8 cellular contexts compared by ENCODE assay signal in genomic region chr3:148992027-148992634, GRCh38. TPM values are rescaled to one million over a fixed set of nuclear protein-coding genes. Genes with fewer than 3 reads are reported as not detected.
DNase-seq lines count a peak whose midpoint lies in the region; FAIRE-seq and TF ChIP-seq lines count a peak whose summit lies in the region.

No MANE protein-coding gene starts in this region.

- H3K27ac ChIP-seq in Karpas-422 (ENCODE audit: low read length) (no peak overlapping the region), mucosa of rectum (ENCODE audit: low read depth in 2 of 2, low read length in 2 of 2) (peak overlapping the region; percentile 79 to 88), tibial nerve (peak overlapping the region; percentile 92 to 97 (median 96))

- H3K4me3 ChIP-seq in Karpas-422 (ENCODE audit: low read length), result peak overlapping the region; percentile 91
- peak overlapping the region; percentile 63 for H3K4me3 ChIP-seq in epithelial cell of esophagus (ENCODE audit: low read length)
- peak overlapping the region; percentile 78 to 82 for H3K4me3 ChIP-seq in mucosa of rectum (ENCODE audit: low read length in 2 of 2)
- peak overlapping the region; percentile 85 to 97 (median 88) for H3K4me3 ChIP-seq in tibial nerve

- H3K36me3 ChIP-seq in Karpas-422 (ENCODE audit: insufficient read depth, low read length), result 0 out of 2 replicates have a peak, but pooled peaks cover 3% of the 10 kb centered on the region
- H3K36me3 ChIP-seq in mucosa of rectum (ENCODE audit: control insufficient read depth in 2 of 2, insufficient read depth in 2 of 2, low read length in 2 of 2), result peaks cover 14 to 15% of the 10 kb centered on the region in 2 donors
- H3K36me3 ChIP-seq in tibial nerve, result peaks cover 0 to 32% (median 0%) of the 10 kb centered on the region in 3 donors

- H3K9ac ChIP-seq in Karpas-422 (ENCODE audit: low read length) (peak overlapping the region; percentile 90), mucosa of rectum (ENCODE audit: low read depth in 1 of 2, low read length in 2 of 2) (peak overlapping the region; percentile 61 to 85)

- TF ChIP-seq POLR2A in H54 (IDR thresholded peaks at IDR 0.05; ENCODE audit: low read depth, low read length) (no peak), tibial nerve (IDR thresholded peaks at IDR 0.05) (no peak)

- no peaks in the 10 kb centered on the region for H4K20me1 ChIP-seq in Karpas-422 (ENCODE audit: insufficient read depth, low read depth, low read length)

- TF ChIP-seq CTCF in epithelial cell of esophagus (IDR thresholded peaks at IDR 0.05; ENCODE audit: insufficient read depth, low read depth, low read length, missing control alignments) (no peak), tibial nerve (IDR thresholded peaks at IDR 0.05) (no peak)

- H3K4me2 ChIP-seq in Karpas-422 (ENCODE audit: low read depth, low read length, poor library complexity, severe bottlenecking), result peak overlapping the region; percentile 96

- H3K27me3 ChIP-seq in Karpas-422 (ENCODE audit: low read length) (0 out of 2 replicates have a peak, but pooled peaks cover 2% of the 10 kb centered on the region), mucosa of rectum (ENCODE audit: control insufficient read depth in 2 of 2, insufficient read depth in 2 of 2, low read length in 2 of 2) (no peaks in the 10 kb centered on the region), tibial nerve (no peaks in the 10 kb centered on the region)

- peak; percentile 30 for FAIRE-seq in H54 (lab: Jason Lieb, UNC)

- peaks cover 18% of the 10 kb centered on the region for H3K4me1 ChIP-seq in Karpas-422 (ENCODE audit: low read length)
- peaks cover 9 to 15% of the 10 kb centered on the region in 2 donors for H3K4me1 ChIP-seq in mucosa of rectum (ENCODE audit: control insufficient read depth in 2 of 2, insufficient read depth in 2 of 2, low read length in 2 of 2)
- peaks cover 0 to 24% (median 10%) of the 10 kb centered on the region in 4 donors for H3K4me1 ChIP-seq in tibial nerve

- peak; percentile 56 for DNase-seq in NK-92 treated with Interleukin-12 subunit alpha and Interleukin-12 subunit beta, amount 100 ng/mL, for 24 hours (lab: John Stamatoyannopoulos, UW)
- no peak for DNase-seq in NK-92 (lab: John Stamatoyannopoulos, UW; ENCODE audit: unreplicated experiment)
- DNase-seq in H54 (ENCODE audit: insufficient read length, low spot score), result no peak
- peak; percentile 64 for DNase-seq in Karpas-422
- peak; percentile 12 to 13 for DNase-seq in activated CD4-positive, alpha-beta T cell treated with anti-CD3 and anti-CD28 coated beads, Interleukin-2, amount 50 U/mL, for 24 hours (ENCODE audit: low read depth in 1 of 2, low spot score in 1 of 2)
- peak; percentile 27 for DNase-seq in epithelial cell of esophagus (ENCODE audit: low read depth)
- DNase-seq in tibial nerve (ENCODE audit: low spot score in 2 of 2), result peak in 1 of 2 donors; percentile 16

- H3K9me2 ChIP-seq in Karpas-422 (replicated peaks; ENCODE audit: insufficient read depth, low read length), result no peaks in the 10 kb centered on the region

- peak overlapping the region; percentile 96 for H2AFZ ChIP-seq in Karpas-422 (ENCODE audit: low read length)

- H3K79me2 ChIP-seq in Karpas-422 (ENCODE audit: low read length), result peaks cover 4% of the 10 kb centered on the region

- 4 to 8% methylated on average over 16 to 24 of the region's 34 CpGs for WGBS in tibial nerve, 2 donors

- H3K9me3 ChIP-seq in Karpas-422 (ENCODE audit: low read length) (no peaks in the 10 kb centered on the region), mucosa of rectum (ENCODE audit: control insufficient read depth in 2 of 2, low read length in 2 of 2) (no peaks in the 10 kb centered on the region), tibial nerve (no peaks in the 10 kb centered on the region)

- no peak for TF ChIP-seq EP300 in tibial nerve (IDR thresholded peaks at IDR 0.05)

RNA-seq across cellular contexts. Expression of gene GYG1, which starts 0.8 kb away (rescaled TPM):
- total RNA-seq in Karpas-422 (2014; rRNA removed; shearing (Covaris generic); ENCODE audit: low replicate concordance), result 8.4 and 18.9 TPM in 2 replicates
- total RNA-seq in tibial nerve, result 10 to 100 TPM; 19.5 to 67.5 (median 26.0) TPM

Comparison
In these comparisons a context has a peak if more than half of its experiments do, and no peak if none do; other contexts are left out.
1. DNase-seq: peak in NK-92 treated with Interleukin-12 subunit alpha and Interleukin-12 subunit beta, amount 100 ng/mL, for 24 hours (single experiment), Karpas-422 (single experiment), activated CD4-positive, alpha-beta T cell treated with anti-CD3 and anti-CD28 coated beads, Interleukin-2, amount 50 U/mL, for 24 hours (2 of 2) and epithelial cell of esophagus (single experiment); none in NK-92 (single experiment) and H54 (single experiment).
2. Peak in every context shown above with its lines, with median percentiles within 50 percentile points of each other: H3K4me3 ChIP-seq.